ENCODE assay signal across 1 cellular context in the genomic region with DNA sequence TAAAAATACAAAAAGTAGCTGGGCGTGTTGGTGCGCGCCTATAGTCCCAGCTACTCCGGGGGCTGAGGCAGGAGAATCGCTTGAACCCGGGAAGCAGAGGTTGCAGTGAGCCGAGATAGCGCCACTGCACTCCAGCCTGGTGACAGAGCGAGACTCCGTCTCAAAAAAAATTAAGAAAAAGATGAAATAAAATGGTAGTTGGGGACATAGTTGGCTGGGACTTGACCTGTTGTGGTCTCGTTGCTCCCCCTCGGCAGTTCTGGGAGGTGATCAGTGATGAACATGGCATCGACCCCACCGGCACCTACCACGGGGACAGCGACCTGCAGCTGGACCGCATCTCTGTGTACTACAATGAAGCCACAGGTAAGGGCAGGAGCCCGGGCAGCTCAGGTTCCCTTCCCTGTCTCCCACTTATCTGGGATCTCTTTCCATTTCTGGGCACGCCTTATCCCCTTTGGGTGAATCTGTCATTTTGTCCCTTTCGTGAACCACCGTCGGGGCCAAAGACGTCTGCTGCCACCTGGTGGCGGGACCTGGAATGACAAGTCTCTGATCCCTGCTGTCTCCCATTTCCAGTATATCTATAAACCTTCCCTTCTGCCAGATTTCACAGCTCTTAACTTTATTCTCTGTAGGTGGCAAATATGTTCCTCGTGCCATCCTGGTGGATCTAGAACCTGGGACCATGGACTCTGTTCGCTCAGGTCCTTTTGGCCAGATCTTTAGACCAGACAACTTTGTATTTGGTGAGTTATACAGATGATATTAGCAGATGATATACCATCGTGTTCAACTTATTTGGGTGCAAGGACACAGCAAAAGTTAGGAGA.
TF ChIP-seq lines count a peak whose summit lies in the region.

No MANE protein-coding gene starts in this region.

TF ChIP-seq in HepG2, 621 proteins besides CTCF, POLR2A, EP300 and RAD21 (continued from another document and continues in another):
- TF ChIP-seq, protein P1, sequence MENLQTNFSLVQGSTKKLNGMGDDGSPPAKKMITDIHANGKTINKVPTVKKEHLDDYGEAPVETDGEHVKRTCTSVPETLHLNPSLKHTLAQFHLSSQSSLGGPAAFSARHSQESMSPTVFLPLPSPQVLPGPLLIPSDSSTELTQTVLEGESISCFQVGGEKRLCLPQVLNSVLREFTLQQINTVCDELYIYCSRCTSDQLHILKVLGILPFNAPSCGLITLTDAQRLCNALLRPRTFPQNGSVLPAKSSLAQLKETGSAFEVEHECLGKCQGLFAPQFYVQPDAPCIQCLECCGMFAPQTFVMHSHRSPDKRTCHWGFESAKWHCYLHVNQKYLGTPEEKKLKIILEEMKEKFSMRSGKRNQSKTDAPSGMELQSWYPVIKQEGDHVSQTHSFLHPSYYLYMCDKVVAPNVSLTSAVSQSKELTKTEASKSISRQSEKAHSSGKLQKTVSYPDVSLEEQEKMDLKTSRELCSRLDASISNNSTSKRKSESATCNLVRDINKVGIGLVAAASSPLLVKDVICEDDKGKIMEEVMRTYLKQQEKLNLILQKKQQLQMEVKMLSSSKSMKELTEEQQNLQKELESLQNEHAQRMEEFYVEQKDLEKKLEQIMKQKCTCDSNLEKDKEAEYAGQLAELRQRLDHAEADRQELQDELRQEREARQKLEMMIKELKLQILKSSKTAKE (CRISPR knock-in tag; IDR thresholded peaks at IDR 0.05; ENCODE audit: borderline replicate concordance) = 0 out of 2 replicates have a peak, but pooled peaks have one; percentile 30
- TF ChIP-seq ZNF251 (CRISPR knock-in tag; IDR thresholded peaks at IDR 0.05) = no peak
- no peak for TF ChIP-seq ZNF460 (CRISPR knock-in tag; IDR thresholded peaks at IDR 0.05; ENCODE audit: borderline replicate concordance)
- TF ChIP-seq SETDB1 (CRISPR knock-in tag; IDR thresholded peaks at IDR 0.05; ENCODE audit: borderline replicate concordance) = no peak
- TF ChIP-seq, protein P2, sequence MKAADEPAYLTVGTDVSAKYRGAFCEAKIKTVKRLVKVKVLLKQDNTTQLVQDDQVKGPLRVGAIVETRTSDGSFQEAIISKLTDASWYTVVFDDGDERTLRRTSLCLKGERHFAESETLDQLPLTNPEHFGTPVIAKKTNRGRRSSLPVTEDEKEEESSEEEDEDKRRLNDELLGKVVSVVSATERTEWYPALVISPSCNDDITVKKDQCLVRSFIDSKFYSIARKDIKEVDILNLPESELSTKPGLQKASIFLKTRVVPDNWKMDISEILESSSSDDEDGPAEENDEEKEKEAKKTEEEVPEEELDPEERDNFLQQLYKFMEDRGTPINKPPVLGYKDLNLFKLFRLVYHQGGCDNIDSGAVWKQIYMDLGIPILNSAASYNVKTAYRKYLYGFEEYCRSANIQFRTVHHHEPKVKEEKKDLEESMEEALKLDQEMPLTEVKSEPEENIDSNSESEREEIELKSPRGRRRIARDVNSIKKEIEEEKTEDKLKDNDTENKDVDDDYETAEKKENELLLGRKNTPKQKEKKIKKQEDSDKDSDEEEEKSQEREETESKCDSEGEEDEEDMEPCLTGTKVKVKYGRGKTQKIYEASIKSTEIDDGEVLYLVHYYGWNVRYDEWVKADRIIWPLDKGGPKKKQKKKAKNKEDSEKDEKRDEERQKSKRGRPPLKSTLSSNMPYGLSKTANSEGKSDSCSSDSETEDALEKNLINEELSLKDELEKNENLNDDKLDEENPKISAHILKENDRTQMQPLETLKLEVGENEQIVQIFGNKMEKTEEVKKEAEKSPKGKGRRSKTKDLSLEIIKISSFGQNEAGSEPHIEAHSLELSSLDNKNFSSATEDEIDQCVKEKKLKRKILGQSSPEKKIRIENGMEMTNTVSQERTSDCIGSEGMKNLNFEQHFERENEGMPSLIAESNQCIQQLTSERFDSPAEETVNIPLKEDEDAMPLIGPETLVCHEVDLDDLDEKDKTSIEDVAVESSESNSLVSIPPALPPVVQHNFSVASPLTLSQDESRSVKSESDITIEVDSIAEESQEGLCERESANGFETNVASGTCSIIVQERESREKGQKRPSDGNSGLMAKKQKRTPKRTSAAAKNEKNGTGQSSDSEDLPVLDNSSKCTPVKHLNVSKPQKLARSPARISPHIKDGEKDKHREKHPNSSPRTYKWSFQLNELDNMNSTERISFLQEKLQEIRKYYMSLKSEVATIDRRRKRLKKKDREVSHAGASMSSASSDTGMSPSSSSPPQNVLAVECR (CRISPR knock-in tag; IDR thresholded peaks at IDR 0.05; ENCODE audit: borderline replicate concordance) = no peak; the same call in 1 of the 2 replicates
- TF ChIP-seq, protein P3, sequence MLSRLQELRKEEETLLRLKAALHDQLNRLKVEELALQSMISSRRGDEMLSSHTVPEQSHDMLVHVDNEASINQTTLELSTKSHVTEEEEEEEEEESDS (CRISPR knock-in tag; IDR thresholded peaks at IDR 0.05; ENCODE audit: borderline replicate concordance) = no peak
- TF ChIP-seq, protein P4, sequence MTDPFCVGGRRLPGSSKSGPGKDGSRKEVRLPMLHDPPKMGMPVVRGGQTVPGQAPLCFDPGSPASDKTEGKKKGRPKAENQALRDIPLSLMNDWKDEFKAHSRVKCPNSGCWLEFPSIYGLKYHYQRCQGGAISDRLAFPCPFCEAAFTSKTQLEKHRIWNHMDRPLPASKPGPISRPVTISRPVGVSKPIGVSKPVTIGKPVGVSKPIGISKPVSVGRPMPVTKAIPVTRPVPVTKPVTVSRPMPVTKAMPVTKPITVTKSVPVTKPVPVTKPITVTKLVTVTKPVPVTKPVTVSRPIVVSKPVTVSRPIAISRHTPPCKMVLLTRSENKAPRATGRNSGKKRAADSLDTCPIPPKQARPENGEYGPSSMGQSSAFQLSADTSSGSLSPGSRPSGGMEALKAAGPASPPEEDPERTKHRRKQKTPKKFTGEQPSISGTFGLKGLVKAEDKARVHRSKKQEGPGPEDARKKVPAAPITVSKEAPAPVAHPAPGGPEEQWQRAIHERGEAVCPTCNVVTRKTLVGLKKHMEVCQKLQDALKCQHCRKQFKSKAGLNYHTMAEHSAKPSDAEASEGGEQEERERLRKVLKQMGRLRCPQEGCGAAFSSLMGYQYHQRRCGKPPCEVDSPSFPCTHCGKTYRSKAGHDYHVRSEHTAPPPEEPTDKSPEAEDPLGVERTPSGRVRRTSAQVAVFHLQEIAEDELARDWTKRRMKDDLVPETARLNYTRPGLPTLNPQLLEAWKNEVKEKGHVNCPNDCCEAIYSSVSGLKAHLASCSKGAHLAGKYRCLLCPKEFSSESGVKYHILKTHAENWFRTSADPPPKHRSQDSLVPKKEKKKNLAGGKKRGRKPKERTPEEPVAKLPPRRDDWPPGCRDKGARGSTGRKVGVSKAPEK (CRISPR knock-in tag; IDR thresholded peaks at IDR 0.05; ENCODE audit: borderline replicate concordance) = no peak
- no peak for TF ChIP-seq SMARCC2 (IDR thresholded peaks at IDR 0.05)
- TF ChIP-seq, protein P5, sequence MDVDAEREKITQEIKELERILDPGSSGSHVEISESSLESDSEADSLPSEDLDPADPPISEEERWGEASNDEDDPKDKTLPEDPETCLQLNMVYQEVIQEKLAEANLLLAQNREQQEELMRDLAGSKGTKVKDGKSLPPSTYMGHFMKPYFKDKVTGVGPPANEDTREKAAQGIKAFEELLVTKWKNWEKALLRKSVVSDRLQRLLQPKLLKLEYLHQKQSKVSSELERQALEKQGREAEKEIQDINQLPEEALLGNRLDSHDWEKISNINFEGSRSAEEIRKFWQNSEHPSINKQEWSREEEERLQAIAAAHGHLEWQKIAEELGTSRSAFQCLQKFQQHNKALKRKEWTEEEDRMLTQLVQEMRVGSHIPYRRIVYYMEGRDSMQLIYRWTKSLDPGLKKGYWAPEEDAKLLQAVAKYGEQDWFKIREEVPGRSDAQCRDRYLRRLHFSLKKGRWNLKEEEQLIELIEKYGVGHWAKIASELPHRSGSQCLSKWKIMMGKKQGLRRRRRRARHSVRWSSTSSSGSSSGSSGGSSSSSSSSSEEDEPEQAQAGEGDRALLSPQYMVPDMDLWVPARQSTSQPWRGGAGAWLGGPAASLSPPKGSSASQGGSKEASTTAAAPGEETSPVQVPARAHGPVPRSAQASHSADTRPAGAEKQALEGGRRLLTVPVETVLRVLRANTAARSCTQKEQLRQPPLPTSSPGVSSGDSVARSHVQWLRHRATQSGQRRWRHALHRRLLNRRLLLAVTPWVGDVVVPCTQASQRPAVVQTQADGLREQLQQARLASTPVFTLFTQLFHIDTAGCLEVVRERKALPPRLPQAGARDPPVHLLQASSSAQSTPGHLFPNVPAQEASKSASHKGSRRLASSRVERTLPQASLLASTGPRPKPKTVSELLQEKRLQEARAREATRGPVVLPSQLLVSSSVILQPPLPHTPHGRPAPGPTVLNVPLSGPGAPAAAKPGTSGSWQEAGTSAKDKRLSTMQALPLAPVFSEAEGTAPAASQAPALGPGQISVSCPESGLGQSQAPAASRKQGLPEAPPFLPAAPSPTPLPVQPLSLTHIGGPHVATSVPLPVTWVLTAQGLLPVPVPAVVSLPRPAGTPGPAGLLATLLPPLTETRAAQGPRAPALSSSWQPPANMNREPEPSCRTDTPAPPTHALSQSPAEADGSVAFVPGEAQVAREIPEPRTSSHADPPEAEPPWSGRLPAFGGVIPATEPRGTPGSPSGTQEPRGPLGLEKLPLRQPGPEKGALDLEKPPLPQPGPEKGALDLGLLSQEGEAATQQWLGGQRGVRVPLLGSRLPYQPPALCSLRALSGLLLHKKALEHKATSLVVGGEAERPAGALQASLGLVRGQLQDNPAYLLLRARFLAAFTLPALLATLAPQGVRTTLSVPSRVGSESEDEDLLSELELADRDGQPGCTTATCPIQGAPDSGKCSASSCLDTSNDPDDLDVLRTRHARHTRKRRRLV (CRISPR knock-in tag; IDR thresholded peaks at IDR 0.05) = no peak
- TF ChIP-seq, protein P6, sequence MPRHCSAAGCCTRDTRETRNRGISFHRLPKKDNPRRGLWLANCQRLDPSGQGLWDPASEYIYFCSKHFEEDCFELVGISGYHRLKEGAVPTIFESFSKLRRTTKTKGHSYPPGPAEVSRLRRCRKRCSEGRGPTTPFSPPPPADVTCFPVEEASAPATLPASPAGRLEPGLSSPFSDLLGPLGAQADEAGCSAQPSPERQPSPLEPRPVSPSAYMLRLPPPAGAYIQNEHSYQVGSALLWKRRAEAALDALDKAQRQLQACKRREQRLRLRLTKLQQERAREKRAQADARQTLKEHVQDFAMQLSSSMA (CRISPR knock-in tag; IDR thresholded peaks at IDR 0.05) = no peak
- TF ChIP-seq, protein P7, sequence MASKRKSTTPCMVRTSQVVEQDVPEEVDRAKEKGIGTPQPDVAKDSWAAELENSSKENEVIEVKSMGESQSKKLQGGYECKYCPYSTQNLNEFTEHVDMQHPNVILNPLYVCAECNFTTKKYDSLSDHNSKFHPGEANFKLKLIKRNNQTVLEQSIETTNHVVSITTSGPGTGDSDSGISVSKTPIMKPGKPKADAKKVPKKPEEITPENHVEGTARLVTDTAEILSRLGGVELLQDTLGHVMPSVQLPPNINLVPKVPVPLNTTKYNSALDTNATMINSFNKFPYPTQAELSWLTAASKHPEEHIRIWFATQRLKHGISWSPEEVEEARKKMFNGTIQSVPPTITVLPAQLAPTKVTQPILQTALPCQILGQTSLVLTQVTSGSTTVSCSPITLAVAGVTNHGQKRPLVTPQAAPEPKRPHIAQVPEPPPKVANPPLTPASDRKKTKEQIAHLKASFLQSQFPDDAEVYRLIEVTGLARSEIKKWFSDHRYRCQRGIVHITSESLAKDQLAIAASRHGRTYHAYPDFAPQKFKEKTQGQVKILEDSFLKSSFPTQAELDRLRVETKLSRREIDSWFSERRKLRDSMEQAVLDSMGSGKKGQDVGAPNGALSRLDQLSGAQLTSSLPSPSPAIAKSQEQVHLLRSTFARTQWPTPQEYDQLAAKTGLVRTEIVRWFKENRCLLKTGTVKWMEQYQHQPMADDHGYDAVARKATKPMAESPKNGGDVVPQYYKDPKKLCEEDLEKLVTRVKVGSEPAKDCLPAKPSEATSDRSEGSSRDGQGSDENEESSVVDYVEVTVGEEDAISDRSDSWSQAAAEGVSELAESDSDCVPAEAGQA (IDR thresholded peaks at IDR 0.05; ENCODE audit: low read depth) = no peak
- TF ChIP-seq, protein P7 (CRISPR knock-in tag; IDR thresholded peaks at IDR 0.05; ENCODE audit: borderline replicate concordance) = no peak
- no peak for TF ChIP-seq SUZ12 (IDR thresholded peaks at IDR 0.05; ENCODE audit: low read depth, low read length)
- TF ChIP-seq, protein P8, sequence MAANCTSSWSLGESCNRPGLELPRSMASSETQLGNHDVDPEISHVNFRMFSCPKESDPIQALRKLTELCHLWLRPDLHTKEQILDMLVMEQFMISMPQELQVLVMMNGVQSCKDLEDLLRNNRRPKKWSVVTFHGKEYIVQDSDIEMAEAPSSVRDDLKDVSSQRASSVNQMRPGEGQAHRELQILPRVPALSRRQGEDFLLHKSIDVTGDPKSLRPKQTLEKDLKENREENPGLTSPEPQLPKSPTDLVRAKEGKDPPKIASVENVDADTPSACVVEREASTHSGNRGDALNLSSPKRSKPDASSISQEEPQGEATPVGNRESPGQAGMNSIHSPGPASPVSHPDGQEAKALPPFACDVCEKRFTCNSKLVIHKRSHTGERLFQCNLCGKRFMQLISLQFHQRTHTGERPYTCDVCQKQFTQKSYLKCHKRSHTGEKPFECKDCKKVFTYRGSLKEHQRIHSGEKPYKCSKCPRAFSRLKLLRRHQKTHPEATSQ (CRISPR knock-in tag; IDR thresholded peaks at IDR 0.05; ENCODE audit: borderline replicate concordance) = no peak; the same call in 1 of the 2 replicates
- TF ChIP-seq KAT2B (IDR thresholded peaks at IDR 0.05; ENCODE audit: borderline replicate concordance, low read depth, low read length) = no peak
- TF ChIP-seq, protein P9, sequence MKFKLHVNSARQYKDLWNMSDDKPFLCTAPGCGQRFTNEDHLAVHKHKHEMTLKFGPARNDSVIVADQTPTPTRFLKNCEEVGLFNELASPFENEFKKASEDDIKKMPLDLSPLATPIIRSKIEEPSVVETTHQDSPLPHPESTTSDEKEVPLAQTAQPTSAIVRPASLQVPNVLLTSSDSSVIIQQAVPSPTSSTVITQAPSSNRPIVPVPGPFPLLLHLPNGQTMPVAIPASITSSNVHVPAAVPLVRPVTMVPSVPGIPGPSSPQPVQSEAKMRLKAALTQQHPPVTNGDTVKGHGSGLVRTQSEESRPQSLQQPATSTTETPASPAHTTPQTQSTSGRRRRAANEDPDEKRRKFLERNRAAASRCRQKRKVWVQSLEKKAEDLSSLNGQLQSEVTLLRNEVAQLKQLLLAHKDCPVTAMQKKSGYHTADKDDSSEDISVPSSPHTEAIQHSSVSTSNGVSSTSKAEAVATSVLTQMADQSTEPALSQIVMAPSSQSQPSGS (CRISPR knock-in tag; IDR thresholded peaks at IDR 0.05) = 0 out of 2 replicates have a peak, but pooled peaks have one; percentile 36
- TF ChIP-seq GATAD2A (CRISPR knock-in tag; IDR thresholded peaks at IDR 0.05) = peak; percentile 46; the same call in 1 of the 2 replicates
- TF ChIP-seq FOXJ3 (CRISPR knock-in tag; IDR thresholded peaks at IDR 0.05; ENCODE audit: borderline replicate concordance) = no peak
- 0 out of 2 replicates have a peak, but pooled peaks have one; percentile 33 for TF ChIP-seq ZIK1 (CRISPR knock-in tag; IDR thresholded peaks at IDR 0.05; ENCODE audit: borderline replicate concordance, low read depth)
- no peak for TF ChIP-seq SRF (IDR thresholded peaks at IDR 0.05; ENCODE audit: low read depth, low read length)
